26 cellular contexts compared by ENCODE assay signal in the genomic region with DNA sequence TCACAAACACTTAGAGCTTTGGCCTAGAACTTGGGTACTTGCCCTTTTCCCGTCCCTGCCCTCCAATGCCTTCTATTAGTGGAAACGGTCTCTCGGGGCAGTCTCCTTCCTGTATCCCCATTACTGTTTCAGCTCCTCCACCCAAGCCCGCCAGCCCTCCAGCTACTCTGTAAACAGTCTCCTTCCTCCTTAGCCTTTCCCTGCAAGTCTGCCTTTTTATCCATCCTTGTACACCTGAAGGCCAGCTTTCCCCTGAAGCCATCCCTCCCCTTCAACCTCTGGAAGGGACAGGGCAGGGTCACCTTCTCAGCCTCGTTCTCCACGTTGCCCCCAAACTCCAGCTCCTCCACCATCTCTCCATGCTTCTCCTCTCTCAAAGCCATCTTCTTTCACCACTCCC.
"Had no signal": no experiment of that assay in that cellular context is flagged by ENCODE, and none has a peak within 500 bp of the region (broad histone marks: within the 10 kb centered on the region; RNA-seq: fewer than 3 reads in every experiment).

No MANE protein-coding gene starts in this region.

- H3K27ac ChIP-seq: colonic mucosa, dorsolateral prefrontal cortex, epithelial cell of prostate, gastroesophageal sphincter, pancreas, psoas muscle, SK-N-MC, suprapubic skin, tibial nerve, VCaP had no signal

- H3K27me3 ChIP-seq: colonic mucosa, dorsolateral prefrontal cortex, gastroesophageal sphincter, pancreas, suprapubic skin, tibial nerve had no signal

- H3K4me1 ChIP-seq: colonic mucosa, pancreas, suprapubic skin had no signal

- ATAC-seq: activated CD4-positive, CD25-positive, alpha-beta regulatory T cell treated with anti-CD3 and anti-CD28 coated beads, Interleukin-2, amount 50 U/mL, for 24 hours; activated CD8-positive, alpha-beta T cell treated with anti-CD3 and anti-CD28 coated beads, Interleukin-2, amount 10 ng/mL, durations not matched to agents 7 days and 5 days; gastroesophageal sphincter; left cardiac atrium; mucosa of descending colon; pancreas; psoas muscle; right cardiac atrium had no signal

- H3K36me3 ChIP-seq: colonic mucosa had no signal

- H3K27me3 Mint-ChIP-seq: stimulated activated naive CD8-positive, alpha-beta T cell treated with anti-CD3 and anti-CD28 coated beads, Interleukin-15, Interleukin-2, amounts not matched to agents 100 ng/mL and 50 ng/mL, for 24 hours had no signal

- H3K9me3 Mint-ChIP-seq: activated T-helper 1 cell treated with anti-CD3 and anti-CD28 coated beads, Interleukin-12 subunit alpha, Interleukin-12 subunit beta, Interleukin-2, Interleukin-4 antibody, amounts not matched to agents 30 ng/mL and 10 ng/mL and 1 ng/mL, durations not matched to agents 14 hours and 24 hours and 36 hours; stimulated activated naive CD8-positive, alpha-beta T cell treated with anti-CD3 and anti-CD28 coated beads, Interleukin-15, Interleukin-2, amounts not matched to agents 100 ng/mL and 50 ng/mL, for 24 hours had no signal

- H3K4me3 ChIP-seq: colonic mucosa, dorsolateral prefrontal cortex, gastroesophageal sphincter, mucosa of descending colon, pancreas, psoas muscle, SK-N-MC, suprapubic skin, tibial nerve had no signal

- H3K4me3 Mint-ChIP-seq: activated CD8-positive, alpha-beta T cell treated with anti-CD3 and anti-CD28 coated beads, Interleukin-2, amount 10 ng/mL, durations not matched to agents 7 days and 5 days; activated T-helper 1 cell treated with anti-CD3 and anti-CD28 coated beads, Interleukin-12 subunit alpha, Interleukin-12 subunit beta, Interleukin-2, Interleukin-4 antibody, amounts not matched to agents 30 ng/mL and 10 ng/mL and 1 ng/mL, durations not matched to agents 14 hours and 24 hours and 36 hours; stimulated activated naive CD8-positive, alpha-beta T cell treated with anti-CD3 and anti-CD28 coated beads, Interleukin-15, Interleukin-2, amounts not matched to agents 100 ng/mL and 50 ng/mL, for 24 hours had no signal

- H3K27ac Mint-ChIP-seq: activated CD8-positive, alpha-beta T cell treated with anti-CD3 and anti-CD28 coated beads, Interleukin-2, amount 10 ng/mL, durations not matched to agents 7 days and 5 days; activated T-helper 1 cell treated with anti-CD3 and anti-CD28 coated beads, Interleukin-12 subunit alpha, Interleukin-12 subunit beta, Interleukin-2, Interleukin-4 antibody, amounts not matched to agents 30 ng/mL and 10 ng/mL and 1 ng/mL, durations not matched to agents 14 hours and 24 hours and 36 hours; stimulated activated naive CD8-positive, alpha-beta T cell treated with anti-CD3 and anti-CD28 coated beads, Interleukin-15, Interleukin-2, amounts not matched to agents 100 ng/mL and 50 ng/mL, for 24 hours had no signal

- FAIRE-seq: islet of Langerhans, pancreas had no signal

- H3K9me3 ChIP-seq: colonic mucosa, gastroesophageal sphincter, mucosa of descending colon, pancreas, psoas muscle, suprapubic skin, tibial nerve had no signal

- DNase-seq: activated CD4-positive, alpha-beta T cell treated with anti-CD3 and anti-CD28 coated beads, Interleukin-2, amount 50 U/mL, for 1 hour; activated CD8-positive, alpha-beta T cell treated with anti-CD3 and anti-CD28 coated beads, Interleukin-2, amount 10 ng/mL, durations not matched to agents 7 days and 5 days; activated naive CD4-positive, alpha-beta T cell; colonic mucosa; dorsolateral prefrontal cortex; head of caudate nucleus; hypothalamus; left cardiac atrium; mesenchymal stem cell; mucosa of descending colon; pancreas; psoas muscle; right cardiac atrium; stimulated activated CD4-positive, alpha-beta T cell treated with anti-CD3 and anti-CD28 coated beads, Interleukin-12 subunit alpha, Interleukin-12 subunit beta, amount 100 ng/mL, for 4 hours; stimulated activated CD4-positive, alpha-beta T cell treated with anti-CD3 and anti-CD28 coated beads, Interleukin-4, amount 100 ng/mL, for 4 hours; SW 1271 had no signal
